ENCODE assay signal across 29 cellular contexts in the genomic region with DNA sequence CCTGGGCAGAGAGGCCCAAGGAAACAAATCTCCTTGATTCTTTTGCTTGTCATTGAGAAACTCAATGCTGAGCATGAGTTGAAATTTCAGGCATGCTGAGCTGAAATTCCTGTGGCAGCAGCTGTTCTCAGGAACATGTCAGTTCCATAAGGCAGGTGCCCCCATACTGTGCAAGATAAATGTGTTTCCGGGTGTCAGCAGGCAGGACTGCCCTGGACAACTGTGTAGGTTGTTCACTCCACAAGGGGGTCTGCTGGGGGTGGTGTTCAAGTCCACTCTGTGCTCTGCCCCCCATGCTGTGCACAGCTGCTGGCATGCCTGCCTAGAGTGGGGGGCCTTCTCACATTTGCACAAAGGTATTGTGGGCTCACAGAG.
A peak's percentile ranks its signal among the peaks of the same experiment; 100 is the strongest.
DNase-seq lines count a peak whose midpoint lies in the region; ATAC-seq, FAIRE-seq and TF ChIP-seq lines count a peak whose summit lies in the region.
"Had no signal": no experiment of that assay in that cellular context is flagged by ENCODE, and none has a peak within 500 bp of the region (broad histone marks: within the 10 kb centered on the region; RNA-seq: fewer than 3 reads in every experiment).

No MANE protein-coding gene starts in this region.

- H3K4me3 Mint-ChIP-seq in endodermal cell, result no peak overlapping the region
- no peak overlapping the region for H3K4me3 Mint-ChIP-seq in immature natural killer cell
- H3K4me3 Mint-ChIP-seq: activated CD4-positive, alpha-beta T cell treated with anti-CD3 and anti-CD28 coated beads for 36 hours; activated T-cell treated with anti-CD3 and anti-CD28 coated beads, Interleukin-2, amount 50 U/mL, for 24 hours; CD8-positive, alpha-beta T cell; natural killer cell treated with Interleukin-12 subunit alpha and Interleukin-12 subunit beta and Interleukin-15 and Interleukin-18, amount 100 ng/mL, for 72 hours; stimulated activated effector memory CD8-positive, alpha-beta T cell treated with anti-CD3 and anti-CD28 coated beads, Interleukin-12 subunit alpha, Interleukin-12 subunit beta, amount 100 ng/mL, for 72 hours; T-cell had no signal

- no peak overlapping the region for H2AK5ac ChIP-seq in trophoblast cell (ENCODE audit: low read length)

- H3K9ac ChIP-seq in endodermal cell (ENCODE audit: extremely low read depth, low read length, poor library complexity, severe bottlenecking) (no peak overlapping the region), trophoblast cell (ENCODE audit: low read length) (no peak overlapping the region)

- intact Hi-C loops in body of pancreas (cut with DNase I), result no loop called here

- no peak overlapping the region for H4K8ac ChIP-seq in trophoblast cell (ENCODE audit: low read depth, low read length)

- DNase-seq in HTR-8/SVneo (ENCODE audit: insufficient read length, low spot score), result no peak
- DNase-seq in NCI-H146 (lab: John Stamatoyannopoulos, UW), result peak; percentile 69
- peak; percentile 67 for DNase-seq in endodermal cell
- peak; percentile 71 to 90 for DNase-seq in trophoblast cell
- DNase-seq in immature natural killer cell, result no peak
- no peak for DNase-seq in body of pancreas
- DNase-seq: activated CD4-positive, alpha-beta T cell treated with anti-CD3 and anti-CD28 coated beads for 36 hours; activated CD8-positive, alpha-beta memory T cell treated with anti-CD3 and anti-CD28 coated beads for 24 hours; activated naive CD4-positive, alpha-beta T cell; activated T-cell treated with anti-CD3 and anti-CD28 coated beads, Interleukin-2, amount 50 U/mL, for 24 hours; adrenal gland; CD8-positive, alpha-beta T cell; effector CD4-positive, alpha-beta T cell; GF-D8; kidney glomerular epithelial cell; NCI-H1092 treated with DMSO at 0.1 percent for 48 hours; NCI-H2081; NCI-H446; OCI-M1; SHP77 treated with DMSO at 0.1 percent for 48 hours; stimulated activated CD4-positive, alpha-beta T cell treated with anti-CD3 and anti-CD28 coated beads, Interleukin-2, amount 100 ng/mL, for 24 hours; T-cell had no signal

- H3K79me2 ChIP-seq in trophoblast cell (ENCODE audit: control insufficient read depth, insufficient read depth, low read length, poor library complexity), result no peaks in the 10 kb centered on the region

- H3K27me3 Mint-ChIP-seq in endodermal cell (ENCODE audit: insufficient read depth) (no peaks in the 10 kb centered on the region), immature natural killer cell (ENCODE audit: low read depth in 3 of 3) (peaks cover 1 to 8% (median 2%) of the 10 kb centered on the region in 3 donors)
- H3K27me3 Mint-ChIP-seq: progenitor cell of endocrine pancreas had no signal

- no peak overlapping the region for H3K14ac ChIP-seq in trophoblast cell (ENCODE audit: low read length)

- H3K9me3 ChIP-seq in endodermal cell (ENCODE audit: control insufficient read depth, low read length) (no peaks in the 10 kb centered on the region), trophoblast cell (ENCODE audit: insufficient read depth, low read depth, low read length) (peaks cover 2% of the 10 kb centered on the region), body of pancreas (no peaks in the 10 kb centered on the region)
- H3K9me3 ChIP-seq: adrenal gland had no signal

- H3K27ac Mint-ChIP-seq in endodermal cell (peak overlapping the region; percentile 59), immature natural killer cell (no peak overlapping the region)
- H3K27ac Mint-ChIP-seq: activated CD4-positive, alpha-beta T cell treated with anti-CD3 and anti-CD28 coated beads for 36 hours; activated T-cell treated with anti-CD3 and anti-CD28 coated beads, Interleukin-2, amount 50 U/mL, for 24 hours; CD8-positive, alpha-beta T cell; natural killer cell treated with Interleukin-12 subunit alpha and Interleukin-12 subunit beta and Interleukin-15 and Interleukin-18, amount 100 ng/mL, for 72 hours; progenitor cell of endocrine pancreas; stimulated activated effector memory CD8-positive, alpha-beta T cell treated with anti-CD3 and anti-CD28 coated beads, Interleukin-12 subunit alpha, Interleukin-12 subunit beta, amount 100 ng/mL, for 72 hours; T-cell had no signal

- no peaks in the 10 kb centered on the region for H3K79me1 ChIP-seq in trophoblast cell (ENCODE audit: low read length)

- no peak overlapping the region for H2AFZ ChIP-seq in trophoblast cell (ENCODE audit: insufficient read depth, low read length, poor library complexity)

- H3K4ac ChIP-seq in trophoblast cell (ENCODE audit: low read depth, low read length), result no peak overlapping the region

- ATAC-seq in GM19463 (IDR thresholded peaks at IDR 0.05; ENCODE audit: unreplicated experiment), result no peak
- ATAC-seq in body of pancreas, result no peak
- ATAC-seq: activated CD4-positive, alpha-beta T cell treated with anti-CD3 and anti-CD28 coated beads for 36 hours; CD8-positive, alpha-beta T cell; HCT116; natural killer cell treated with Interleukin-12 subunit alpha and Interleukin-12 subunit beta and Interleukin-15 and Interleukin-18, amount 100 ng/mL, for 72 hours; stimulated activated effector memory CD8-positive, alpha-beta T cell treated with anti-CD3 and anti-CD28 coated beads, Interleukin-12 subunit alpha, Interleukin-12 subunit beta, amount 100 ng/mL, for 72 hours; T-cell had no signal

- no peak overlapping the region for H2BK120ac ChIP-seq in trophoblast cell (ENCODE audit: insufficient read depth, low read length, poor library complexity)

- H3K27ac ChIP-seq in endodermal cell (ENCODE audit: low read depth, low read length) (peak overlapping the region; percentile 41), trophoblast cell (ENCODE audit: low read depth, low read length) (no peak overlapping the region), body of pancreas (no peak overlapping the region)
- H3K27ac ChIP-seq: adrenal gland had no signal

- WGBS in endodermal cell (ENCODE audit: insufficient coverage in 1 of 2, insufficient read length in 1 of 2), 2 experiments, result 70 to 100% methylated on average over 1 of the region's 1 CpG
- WGBS in trophoblast cell (ENCODE audit: extremely low coverage, insufficient coverage, insufficient read length), result no CpG with 5 or more reads among the region's 1 CpG
- 57 to 67% methylated on average over 1 of the region's 1 CpG for WGBS in body of pancreas, 2 donors

- peaks cover 3% of the 10 kb centered on the region for H3K9me3 Mint-ChIP-seq in endodermal cell
- H3K9me3 Mint-ChIP-seq in immature natural killer cell, result no peaks in the 10 kb centered on the region
- H3K9me3 Mint-ChIP-seq: CD8-positive, alpha-beta T cell; natural killer cell treated with Interleukin-12 subunit alpha and Interleukin-12 subunit beta and Interleukin-15 and Interleukin-18, amount 100 ng/mL, for 72 hours had no signal

- TF ChIP-seq CTCF in endodermal cell (conservative IDR thresholded peaks at IDR 0.05), result no peak
- TF ChIP-seq CTCF in body of pancreas (IDR thresholded peaks at IDR 0.05), result no peak

- H3K4me2 ChIP-seq in trophoblast cell (ENCODE audit: low read length), result no peak overlapping the region

- no peaks in the 10 kb centered on the region for H3K36me3 Mint-ChIP-seq in endodermal cell (ENCODE audit: low read depth)
- no peaks in the 10 kb centered on the region for H3K36me3 Mint-ChIP-seq in immature natural killer cell
- H3K36me3 Mint-ChIP-seq: CD8-positive, alpha-beta T cell; natural killer cell treated with Interleukin-12 subunit alpha and Interleukin-12 subunit beta and Interleukin-15 and Interleukin-18, amount 100 ng/mL, for 72 hours; stimulated activated effector memory CD8-positive, alpha-beta T cell treated with anti-CD3 and anti-CD28 coated beads, Interleukin-12 subunit alpha, Interleukin-12 subunit beta, amount 100 ng/mL, for 72 hours; T-cell had no signal

- no peak overlapping the region for H4K12ac ChIP-seq in trophoblast cell (ENCODE audit: low read depth, low read length)

- H3K36me3 ChIP-seq in endodermal cell (ENCODE audit: control insufficient read depth, insufficient read depth, low read length) (no peaks in the 10 kb centered on the region), trophoblast cell (ENCODE audit: control insufficient read depth in 1 of 2, insufficient read depth in 2 of 2, low read length in 2 of 2) (no peaks in the 10 kb centered on the region), body of pancreas (replicated peaks in 1 of 2; ENCODE audit: insufficient read depth in 1 of 2, low read depth in 2 of 2) (no peaks in the 10 kb centered on the region)
- H3K36me3 ChIP-seq: adrenal gland had no signal

- peak; percentile 73 for FAIRE-seq in HTR-8/SVneo (lab: Jason Lieb, UNC)
- FAIRE-seq: frontal cortex, TTC549 had no signal

- H3K27me3 ChIP-seq in endodermal cell (ENCODE audit: control insufficient read depth, insufficient read depth, low read length, poor library complexity, severe bottlenecking) (no peaks in the 10 kb centered on the region), trophoblast cell (ENCODE audit: insufficient read depth, low read length) (no peaks in the 10 kb centered on the region), body of pancreas (no peaks in the 10 kb centered on the region)
- H3K27me3 ChIP-seq: adrenal gland had no signal

- peaks cover 5% of the 10 kb centered on the region for H3K4me1 Mint-ChIP-seq in endodermal cell
- H3K4me1 Mint-ChIP-seq in immature natural killer cell, result no peaks in the 10 kb centered on the region
- H3K4me1 Mint-ChIP-seq: activated CD4-positive, alpha-beta T cell treated with anti-CD3 and anti-CD28 coated beads for 36 hours; stimulated activated effector memory CD8-positive, alpha-beta T cell treated with anti-CD3 and anti-CD28 coated beads, Interleukin-12 subunit alpha, Interleukin-12 subunit beta, amount 100 ng/mL, for 72 hours; T-cell had no signal

- H2BK5ac ChIP-seq in trophoblast cell (ENCODE audit: low read depth, low read length, poor library complexity), result no peak overlapping the region

- no peak overlapping the region for H3K23ac ChIP-seq in trophoblast cell (ENCODE audit: low read length)

- TF ChIP-seq POLR2A in body of pancreas (IDR thresholded peaks at IDR 0.05), result no peak

- H4K91ac ChIP-seq in trophoblast cell (ENCODE audit: low read depth, low read length), result no peak overlapping the region

- no peak overlapping the region for H3K4me3 ChIP-seq in endodermal cell (ENCODE audit: low read length)
- no peak overlapping the region for H3K4me3 ChIP-seq in trophoblast cell (ENCODE audit: low read depth, low read length)
- no peak overlapping the region for H3K4me3 ChIP-seq in body of pancreas
- H3K4me3 ChIP-seq: adrenal gland had no signal

- H2BK12ac ChIP-seq in trophoblast cell (ENCODE audit: low read length), result no peak overlapping the region

- H3K4me1 ChIP-seq in endodermal cell (ENCODE audit: control insufficient read depth, insufficient read depth, low read length) (no peaks in the 10 kb centered on the region), trophoblast cell (ENCODE audit: control insufficient read depth in 1 of 2, insufficient read depth in 2 of 2, low read length in 2 of 2) (peaks cover 7 to 12% of the 10 kb centered on the region in 2 experiments), body of pancreas (no peaks in the 10 kb centered on the region)
- H3K4me1 ChIP-seq: adrenal gland had no signal

- no peak overlapping the region for H3K18ac ChIP-seq in trophoblast cell (ENCODE audit: low read length)

Comparison
In these comparisons a context has a peak if more than half of its experiments do, and no peak if none do; other contexts are left out.
1. DNase-seq: peak in NCI-H146 (single experiment), endodermal cell (single experiment) and trophoblast cell (2 of 2); none in HTR-8/SVneo (single experiment), immature natural killer cell (0 of 3) and body of pancreas (0 of 4).